1 cellular context compared by ENCODE assay signal in the genomic region with DNA sequence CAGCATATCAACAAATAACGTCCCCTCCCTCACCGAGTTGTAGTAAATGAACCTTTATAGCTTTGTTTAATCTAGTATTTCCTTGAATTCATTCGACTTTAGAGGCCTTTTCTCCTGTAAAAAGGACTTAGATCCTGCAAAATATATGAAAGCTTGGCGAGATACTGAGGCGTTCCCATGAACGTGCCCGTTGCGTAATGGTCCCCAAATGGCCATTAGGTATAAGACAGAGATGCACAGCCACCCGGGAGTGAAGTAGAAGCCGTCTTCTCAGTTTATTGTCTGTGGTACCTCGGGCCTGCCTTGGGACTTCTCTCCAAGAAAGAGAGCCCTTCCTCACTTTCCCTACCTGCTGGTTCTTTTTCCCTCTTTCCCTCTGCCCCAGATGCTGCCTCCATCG.
TF ChIP-seq lines count a peak whose summit lies in the region.

No MANE protein-coding gene starts in this region.

TF ChIP-seq in H1, 55 proteins besides CTCF, POLR2A, EP300 and RAD21:
- TF ChIP-seq NRF1 (IDR thresholded peaks at IDR 0.05; ENCODE audit: low read depth, low read length) (no peak), GABPA (IDR thresholded peaks at IDR 0.05; ENCODE audit: borderline replicate concordance, insufficient read depth, low read length) (no peak), TAF7 (optimal IDR thresholded peaks at IDR 0.05; ENCODE audit: borderline replicate concordance, low read depth, low read length) (no peak), RXRA (IDR thresholded peaks at IDR 0.05; ENCODE audit: insufficient read depth, low read depth, low read length) (no peak), KDM4A (IDR thresholded peaks at IDR 0.05; ENCODE audit: low read depth, low read length, severe bottlenecking) (no peak), SUZ12 (IDR thresholded peaks at IDR 0.05; ENCODE audit: low read length) (no peak), POU5F1 (IDR thresholded peaks at IDR 0.05; ENCODE audit: low read depth, low read length) (no peak), CHD7 (IDR thresholded peaks at IDR 0.05; ENCODE audit: insufficient replicate concordance, low read length) (no peak), CBX8 (IDR thresholded peaks at IDR 0.05; ENCODE audit: borderline replicate concordance, low read depth, low read length) (no peak), PHF8 (conservative IDR thresholded peaks at IDR 0.05; ENCODE audit: low read depth, low read length) (no peak), TAF1 (IDR thresholded peaks at IDR 0.05; ENCODE audit: low read depth, low read length) (no peak), SRF (IDR thresholded peaks at IDR 0.05; ENCODE audit: low read depth, low read length) (no peak), CHD2 (IDR thresholded peaks at IDR 0.05; ENCODE audit: low read length) (no peak)
- TF ChIP-seq, protein P1, sequence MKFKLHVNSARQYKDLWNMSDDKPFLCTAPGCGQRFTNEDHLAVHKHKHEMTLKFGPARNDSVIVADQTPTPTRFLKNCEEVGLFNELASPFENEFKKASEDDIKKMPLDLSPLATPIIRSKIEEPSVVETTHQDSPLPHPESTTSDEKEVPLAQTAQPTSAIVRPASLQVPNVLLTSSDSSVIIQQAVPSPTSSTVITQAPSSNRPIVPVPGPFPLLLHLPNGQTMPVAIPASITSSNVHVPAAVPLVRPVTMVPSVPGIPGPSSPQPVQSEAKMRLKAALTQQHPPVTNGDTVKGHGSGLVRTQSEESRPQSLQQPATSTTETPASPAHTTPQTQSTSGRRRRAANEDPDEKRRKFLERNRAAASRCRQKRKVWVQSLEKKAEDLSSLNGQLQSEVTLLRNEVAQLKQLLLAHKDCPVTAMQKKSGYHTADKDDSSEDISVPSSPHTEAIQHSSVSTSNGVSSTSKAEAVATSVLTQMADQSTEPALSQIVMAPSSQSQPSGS (IDR thresholded peaks at IDR 0.05; ENCODE audit: low read length) = no peak
